Comparison of ENCODE assay signal across 12 cellular contexts in genomic region chr7:100543586-100543985, GRCh38. TPM values are rescaled to one million over a fixed set of nuclear protein-coding genes. Genes with fewer than 3 reads are reported as not detected.
DNase-seq lines count a peak whose midpoint lies in the region; ATAC-seq and TF ChIP-seq lines count a peak whose summit lies in the region.
"Had no signal": no experiment of that assay in that cellular context is flagged by ENCODE, and none has a peak within 500 bp of the region (broad histone marks: within the 10 kb centered on the region; RNA-seq: fewer than 3 reads in every experiment).

No MANE protein-coding gene starts in this region.

- ATAC-seq in gastroesophageal sphincter: no peak
- no peak for ATAC-seq in stimulated activated naive CD8-positive, alpha-beta T cell treated with anti-CD3 and anti-CD28 coated beads, Interleukin-15, amount 100 ng/mL, for 72 hours
- ATAC-seq in HG02840 (IDR thresholded peaks at IDR 0.05; ENCODE audit: low FRiP score, unreplicated experiment): no peak
- ATAC-seq in GM18867 (IDR thresholded peaks at IDR 0.05; ENCODE audit: unreplicated experiment): no peak

- no peaks in the 10 kb centered on the region for H3K27me3 Mint-ChIP-seq in activated CD4-positive, alpha-beta memory T cell treated with anti-CD3 and anti-CD28 coated beads for 36 hours
- H3K27me3 Mint-ChIP-seq in stimulated activated naive CD8-positive, alpha-beta T cell treated with anti-CD3 and anti-CD28 coated beads, Interleukin-15, amount 100 ng/mL, for 72 hours: no peaks in the 10 kb centered on the region

- CTCF ChIA-PET in activated CD4-positive, alpha-beta memory T cell treated with anti-CD3 and anti-CD28 coated beads for 36 hours (lab: Charles Lee): interaction anchor here (1.1 to 11.7 kb wide), 2 partner anchors 14 to 16 kb away, joined by 4 to 132 read pairs; no protein-coding TSS in a partner anchor

- TF ChIP-seq CTCF in GM12864 (IDR thresholded peaks at IDR 0.05; ENCODE audit: low read depth, low read length, missing control alignments): no peak
- no peak for TF ChIP-seq CTCF in gastroesophageal sphincter (IDR thresholded peaks at IDR 0.05)

- H3K9me3 ChIP-seq in gastroesophageal sphincter: no peaks in the 10 kb centered on the region
- H3K9me3 ChIP-seq: SK-N-SH had no signal

- peak overlapping the region; percentile 27; the same call in 1 of the 2 replicates for H3K4me3 ChIP-seq in GM12864 (ENCODE audit: low read depth, low read length)
- no peak overlapping the region for H3K4me3 ChIP-seq in gastroesophageal sphincter

- peak overlapping the region; percentile 98 for H3K27ac Mint-ChIP-seq in activated CD4-positive, alpha-beta memory T cell treated with anti-CD3 and anti-CD28 coated beads for 36 hours
- H3K27ac Mint-ChIP-seq in stimulated activated naive CD8-positive, alpha-beta T cell treated with anti-CD3 and anti-CD28 coated beads, Interleukin-15, amount 100 ng/mL, for 72 hours: peak overlapping the region; percentile 92 to 95

- POLR2A ChIA-PET in activated CD4-positive, alpha-beta memory T cell treated with anti-CD3 and anti-CD28 coated beads for 36 hours (lab: Charles Lee): interaction anchor here (1.0 to 2.1 kb wide), 2 partner anchors 13 to 65 kb away, joined by 4 to 15 read pairs; partner anchors contain the start of gene TSC22D4

- no peak for TF ChIP-seq EP300 in gastroesophageal sphincter (IDR thresholded peaks at IDR 0.05)

- H3K4me1 Mint-ChIP-seq in activated CD4-positive, alpha-beta memory T cell treated with anti-CD3 and anti-CD28 coated beads for 36 hours (ENCODE audit: low read depth): peaks cover 83% of the 10 kb centered on the region
- H3K4me1 Mint-ChIP-seq in stimulated activated naive CD8-positive, alpha-beta T cell treated with anti-CD3 and anti-CD28 coated beads, Interleukin-15, amount 100 ng/mL, for 72 hours: peaks cover 90% of the 10 kb centered on the region

- peak overlapping the region; percentile 72 for H3K4me3 Mint-ChIP-seq in activated CD4-positive, alpha-beta memory T cell treated with anti-CD3 and anti-CD28 coated beads for 36 hours
- H3K4me3 Mint-ChIP-seq in stimulated activated naive CD8-positive, alpha-beta T cell treated with anti-CD3 and anti-CD28 coated beads, Interleukin-15, amount 100 ng/mL, for 72 hours: peak overlapping the region; percentile 85 to 97

- no peak for TF ChIP-seq POLR2A in gastroesophageal sphincter (IDR thresholded peaks at IDR 0.05)

- no peaks in the 10 kb centered on the region for H3K36me3 ChIP-seq in gastroesophageal sphincter

- no peak for DNase-seq in GM12864 (ENCODE audit: low read depth)
- no peak for DNase-seq in activated CD4-positive, alpha-beta memory T cell treated with anti-CD3 and anti-CD28 coated beads for 36 hours
- no peak for DNase-seq in stimulated activated naive CD8-positive, alpha-beta T cell treated with anti-CD3 and anti-CD28 coated beads, Interleukin-15, amount 100 ng/mL, for 72 hours
- no peak for DNase-seq in CD1c-positive myeloid dendritic cell (ENCODE audit: extremely low spot score)
- no peak for DNase-seq in NCI-H187 (lab: John Stamatoyannopoulos, UW)
- DNase-seq: NCI-H510A, SK-N-SH had no signal

- no peaks in the 10 kb centered on the region for H3K9me3 Mint-ChIP-seq in activated CD4-positive, alpha-beta memory T cell treated with anti-CD3 and anti-CD28 coated beads for 36 hours
- H3K9me3 Mint-ChIP-seq in stimulated activated naive CD8-positive, alpha-beta T cell treated with anti-CD3 and anti-CD28 coated beads, Interleukin-15, amount 100 ng/mL, for 72 hours: no peaks in the 10 kb centered on the region

- peaks cover 46 to 92% (median 54%) of the 10 kb centered on the region in 3 donors for H3K4me1 ChIP-seq in gastroesophageal sphincter

- peak overlapping the region in 3 of 4 donors; percentile 90 to 97 (median 94) for H3K27ac ChIP-seq in gastroesophageal sphincter

- 60 to 70% methylated on average over 1 of the region's 1 CpG for whole genome bisulfite sequencing in gastroesophageal sphincter (ENCODE audit: low coverage in 1 of 2), 2 donors

- peaks cover 12% of the 10 kb centered on the region for H3K36me3 Mint-ChIP-seq in activated CD4-positive, alpha-beta memory T cell treated with anti-CD3 and anti-CD28 coated beads for 36 hours

- H3K27me3 ChIP-seq in gastroesophageal sphincter: no peaks in the 10 kb centered on the region

- intact Hi-C loops in activated CD4-positive, alpha-beta memory T cell treated with anti-CD3 and anti-CD28 coated beads for 36 hours (cut with micrococcal nuclease): loop anchor here (1.0 kb wide), 1 partner anchor 16 kb away; no protein-coding TSS in a partner anchor

RNA-seq across cellular contexts. Expression of gene AGFG2, which starts 4.6 kb away (rescaled TPM):
- 10 to 100 TPM; 60.9 to 62.5 TPM for total RNA-seq in activated CD4-positive, alpha-beta memory T cell treated with anti-CD3 and anti-CD28 coated beads for 36 hours
- 10 to 100 TPM; 26.0 to 60.1 (median 36.6) TPM for total RNA-seq in gastroesophageal sphincter

RNA-seq across cellular contexts. Expression of gene SAP25, which starts 30.1 kb away (rescaled TPM):
- total RNA-seq in activated CD4-positive, alpha-beta memory T cell treated with anti-CD3 and anti-CD28 coated beads for 36 hours: 10 to 100 TPM in 1 of 2 experiments, 1 to 10 TPM in 1; 9.9 to 11.4 TPM
- 1 to 10 TPM in 1 of 4 donors, not detected in 3; 5.6 TPM for total RNA-seq in gastroesophageal sphincter
- total RNA-seq: LHCN-M2, skeletal muscle tissue had no signal

RNA-seq across cellular contexts. Expression of gene LRCH4, which starts 42.3 kb away (rescaled TPM):
- 10 to 100 TPM; 93.4 to 97.7 TPM for total RNA-seq in activated CD4-positive, alpha-beta memory T cell treated with anti-CD3 and anti-CD28 coated beads for 36 hours
- 10 to 100 TPM; 16.1 to 53.2 (median 50.0) TPM for total RNA-seq in gastroesophageal sphincter

RNA-seq across cellular contexts. Expression of gene FBXO24, which starts 42.5 kb away (rescaled TPM):
- 1 to 10 TPM; 2.2 to 2.6 TPM for total RNA-seq in activated CD4-positive, alpha-beta memory T cell treated with anti-CD3 and anti-CD28 coated beads for 36 hours
- total RNA-seq in gastroesophageal sphincter: 1 to 10 TPM in 2 of 4 donors, not detected in 2; 1.8 to 1.9 TPM

RNA-seq across cellular contexts. Expression of gene PCOLCE, which starts 58.6 kb away (rescaled TPM):
- 10 to 100 TPM in 1 of 2 experiments, 1 to 10 TPM in 1; 9.2 to 11.0 TPM for total RNA-seq in activated CD4-positive, alpha-beta memory T cell treated with anti-CD3 and anti-CD28 coated beads for 36 hours
- total RNA-seq in gastroesophageal sphincter: 10 to 100 TPM in 3 of 4 donors, 1 to 10 TPM in 1; 6.8 to 42.5 (median 16.6) TPM
